In the genomic region with DNA sequence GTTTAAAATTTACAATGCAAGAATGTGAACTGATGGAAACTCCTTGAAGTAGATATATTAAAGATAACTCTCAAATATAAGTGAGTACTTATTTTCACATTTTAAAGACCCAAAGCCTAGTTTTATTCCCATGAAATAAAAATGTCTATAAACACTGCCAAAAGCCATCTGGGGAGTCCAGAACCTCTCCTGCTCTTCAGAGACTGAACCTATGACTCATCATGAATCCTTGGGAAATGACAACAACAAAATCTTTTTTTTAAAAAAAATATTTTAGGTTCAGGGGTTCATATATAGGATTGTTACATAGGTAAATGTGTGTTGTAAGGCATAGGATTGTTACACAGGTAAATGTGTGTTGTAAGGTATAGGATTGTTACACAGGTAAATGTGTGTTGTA, we compare ENCODE assay signal across 19 cellular contexts. TPM values are rescaled to one million over a fixed set of nuclear protein-coding genes. Genes with fewer than 3 reads are reported as not detected.
DNase-seq lines count a peak whose midpoint lies in the region; ATAC-seq, FAIRE-seq and TF ChIP-seq lines count a peak whose summit lies in the region.
"Had no signal": no experiment of that assay in that cellular context is flagged by ENCODE, and none has a peak within 500 bp of the region (broad histone marks: within the 10 kb centered on the region; RNA-seq: fewer than 3 reads in every experiment).

No MANE protein-coding gene starts in this region.

- TF ChIP-seq CTCF in IMR-90 (conservative IDR thresholded peaks at IDR 0.05; ENCODE audit: low read depth, low read length) (no peak), cardiac fibroblast (IDR thresholded peaks at IDR 0.05; ENCODE audit: low read depth, low read length) (no peak), keratinocyte (optimal IDR thresholded peaks at IDR 0.05 in 1 of 3, IDR thresholded peaks at IDR 0.05 in 1 of 3, conservative IDR thresholded peaks at IDR 0.05 in 1 of 3; ENCODE audit: extremely low read depth in 1 of 3, insufficient read depth in 2 of 3, low read length in 3 of 3) (no peak), D721Med (IDR thresholded peaks at IDR 0.05; ENCODE audit: insufficient read depth, missing control alignments) (no peak), gastrocnemius medialis (IDR thresholded peaks at IDR 0.05 in 4 of 5, conservative IDR thresholded peaks at IDR 0.05 in 1 of 5) (no peak)

- intact Hi-C loops in IMR-90 (cut with micrococcal nuclease) (no loop called here), gastrocnemius medialis (cut with DNase I; ENCODE audit: low total_unique reads) (no loop called here)

- H3K18ac ChIP-seq in IMR-90 (ENCODE audit: low read depth, low read length), result no peak overlapping the region

- H2AFZ ChIP-seq in IMR-90 (replicated peaks; ENCODE audit: low read length, poor library complexity), result no peak overlapping the region
- H2AFZ ChIP-seq in keratinocyte (ENCODE audit: control insufficient read depth, low read length), result no peak overlapping the region

- H3K79me2 ChIP-seq in keratinocyte (ENCODE audit: control insufficient read depth, insufficient read depth, low read length), result no peaks in the 10 kb centered on the region

- H3K27me3 ChIP-seq in IMR-90 (ENCODE audit: control insufficient read depth, insufficient read depth, low read length), result peaks cover 2% of the 10 kb centered on the region
- H3K27me3 ChIP-seq in keratinocyte (ENCODE audit: control insufficient read depth, extremely low read depth, insufficient read depth, low read length), result no peaks in the 10 kb centered on the region
- H3K27me3 ChIP-seq in gastrocnemius medialis, result no peaks in the 10 kb centered on the region
- H3K27me3 ChIP-seq: cardiac muscle cell, testis, vagina had no signal

- dilution Hi-C loops in IMR-90 (cut with HindIII; ENCODE audit: low sequenced_read_pairs, unreplicated experiment), result no loop called here
- dilution Hi-C loops in keratinocyte (cut with MboI; ENCODE audit: extremely low pct_ligation_motif_present, low sequenced_read_pairs), result no loop called here

- H2BK20ac ChIP-seq in IMR-90 (ENCODE audit: low read depth, low read length), result no peak overlapping the region

- H3K9ac ChIP-seq in IMR-90 (ENCODE audit: low read depth, low read length) (no peak overlapping the region), keratinocyte (ENCODE audit: control insufficient read depth, extremely low read depth, insufficient read depth, low read length) (no peak overlapping the region)

- H3K4me3 ChIP-seq in IMR-90 (ENCODE audit: insufficient read depth, low read depth, low read length) (no peak overlapping the region), cardiac fibroblast (replicated peaks in 1 of 2; ENCODE audit: low read depth in 2 of 2, low read length in 2 of 2) (no peak overlapping the region), keratinocyte (ENCODE audit: control insufficient read depth in 2 of 3, extremely low read depth in 1 of 3, insufficient read depth in 2 of 3, low read depth in 1 of 3, low read length in 3 of 3) (no peak overlapping the region), gastrocnemius medialis (no peak overlapping the region)
- H3K4me3 ChIP-seq: cardiac muscle cell, testis, vagina had no signal

- H2BK15ac ChIP-seq in IMR-90 (ENCODE audit: low read depth, low read length), result no peak overlapping the region

- H2BK120ac ChIP-seq in IMR-90 (ENCODE audit: low read depth, low read length), result no peak overlapping the region

- POLR2A ChIA-PET in IMR-90 (lab: Charles Lee; ENCODE audit: unreplicated experiment), result no interaction called here

- no peak overlapping the region for H4K91ac ChIP-seq in IMR-90 (ENCODE audit: insufficient read depth, low read depth, low read length)

- TF ChIP-seq POLR2A in IMR-90 (IDR thresholded peaks at IDR 0.05; ENCODE audit: low read depth, low read length), result no peak
- no peak for TF ChIP-seq POLR2A in gastrocnemius medialis (IDR thresholded peaks at IDR 0.05)

- H3K4ac ChIP-seq in IMR-90 (ENCODE audit: low read depth, low read length), result no peak overlapping the region

- H3K9me1 ChIP-seq in IMR-90 (ENCODE audit: insufficient read depth, low read length) (no peaks in the 10 kb centered on the region), keratinocyte (ENCODE audit: control insufficient read depth, extremely low read depth, insufficient read depth, low read length) (no peaks in the 10 kb centered on the region)

- H3K9me3 ChIP-seq in IMR-90 (ENCODE audit: control insufficient read depth, insufficient read depth, low read length) (no peaks in the 10 kb centered on the region), keratinocyte (ENCODE audit: control insufficient read depth, low read depth, low read length) (no peaks in the 10 kb centered on the region), gastrocnemius medialis (no peaks in the 10 kb centered on the region)
- H3K9me3 ChIP-seq: testis, vagina had no signal

- no peaks in the 10 kb centered on the region for H3K79me1 ChIP-seq in IMR-90 (ENCODE audit: low read depth in 1 of 2, low read length in 2 of 2)

- in situ Hi-C loops in IMR-90 (cut with MboI; ENCODE audit: low sequenced_read_pairs) (no loop called here), gastrocnemius medialis (cut with MboI; ENCODE audit: low sequenced_read_pairs in 4 of 4) (no loop called here)

- TF ChIP-seq RAD21 in IMR-90 (IDR thresholded peaks at IDR 0.05; ENCODE audit: low read length), result no peak

- BruUV-seq in IMR-90 (replicated peaks; lab: Mats Ljungman, UMichigan), result no TSS peak

- H3K56ac ChIP-seq in IMR-90 (ENCODE audit: extremely low read depth, insufficient read depth, low read length), result no peak overlapping the region

- H3K23ac ChIP-seq in IMR-90 (ENCODE audit: low read depth, low read length), result no peak overlapping the region

- ATAC-seq in IMR-90 (ENCODE audit: low read depth) (no peak), gastrocnemius medialis (no peak)
- ATAC-seq: stimulated activated effector memory CD8-positive, alpha-beta T cell treated with anti-CD3 and anti-CD28 coated beads, Interleukin-12 subunit alpha, Interleukin-12 subunit beta, amount 100 ng/mL, for 72 hours had no signal

- no peak overlapping the region for H3K14ac ChIP-seq in IMR-90 (replicated peaks; ENCODE audit: low read depth, low read length)

- no peak overlapping the region for H2AK9ac ChIP-seq in IMR-90 (replicated peaks; ENCODE audit: low read depth, low read length, poor library complexity)

- DNase-seq in EH (ENCODE audit: low read depth) (peak; percentile 39), IMR-90 (peak; percentile 43), cardiac fibroblast (ENCODE audit: low read depth in 2 of 2) (peak; percentile 4 to 66), keratinocyte (ENCODE audit: low read depth, low spot score) (no peak), NCI-H187 treated with DMSO at 0.1 percent for 48 hours (lab: John Stamatoyannopoulos, UW) (no peak), D721Med (ENCODE audit: insufficient read length, low spot score) (no peak), gastrocnemius medialis (no peak)
- DNase-seq: activated CD4-positive, alpha-beta memory T cell treated with anti-CD3 and anti-CD28 coated beads, Interleukin-2, amount 10 ng/mL, durations not matched to agents 7 days and 5 days; activated gamma-delta T cell; AML-193; dermis blood vessel endothelial cell; Right ventricle myocardium superior; stimulated activated CD4-positive, alpha-beta T cell treated with anti-CD3 and anti-CD28 coated beads, Interleukin-1b, Interleukin-23, amount 100 ng/mL, for 48 hours; testis had no signal

- no peak overlapping the region for H2AK5ac ChIP-seq in IMR-90 (ENCODE audit: low read depth, low read length)

- H4K5ac ChIP-seq in IMR-90 (ENCODE audit: low read depth, low read length), result no peak overlapping the region

- CTCF ChIA-PET in IMR-90 (lab: Yijun Ruan, JAX), result no interaction called here

- no peak overlapping the region for H4K8ac ChIP-seq in IMR-90 (ENCODE audit: low read depth in 2 of 2, low read length in 2 of 2)

- FAIRE-seq in keratinocyte (lab: Jason Lieb, UNC), result no peak
- no peak for FAIRE-seq in D721Med (lab: Jason Lieb, UNC)

- no peak overlapping the region for H3K4me2 ChIP-seq in IMR-90 (ENCODE audit: low read depth, low read length)
- no peak overlapping the region for H3K4me2 ChIP-seq in keratinocyte (ENCODE audit: control insufficient read depth, extremely low read depth, insufficient read depth, low read depth, low read length)

- H4K20me1 ChIP-seq in IMR-90 (ENCODE audit: insufficient read depth, low read length) (no peaks in the 10 kb centered on the region), keratinocyte (ENCODE audit: control insufficient read depth, extremely low read depth, insufficient read depth, low read length) (no peaks in the 10 kb centered on the region)

- H3K36me3 ChIP-seq in IMR-90 (ENCODE audit: control insufficient read depth, insufficient read depth, low read length), result no peaks in the 10 kb centered on the region
- no peaks in the 10 kb centered on the region for H3K36me3 ChIP-seq in keratinocyte (ENCODE audit: control insufficient read depth in 2 of 2, extremely low read depth in 1 of 2, insufficient read depth in 2 of 2, low read length in 2 of 2)
- no peaks in the 10 kb centered on the region for H3K36me3 ChIP-seq in gastrocnemius medialis
- H3K36me3 ChIP-seq: cardiac muscle cell, vagina had no signal

- no peaks in the 10 kb centered on the region for H3K4me1 ChIP-seq in IMR-90 (ENCODE audit: control insufficient read depth, insufficient read depth, low read length)
- H3K4me1 ChIP-seq in keratinocyte (ENCODE audit: control insufficient read depth, extremely low read depth, insufficient read depth, low read length), result peaks cover 17% of the 10 kb centered on the region
- no peaks in the 10 kb centered on the region for H3K4me1 ChIP-seq in gastrocnemius medialis
- H3K4me1 ChIP-seq: testis, vagina had no signal

- H2BK5ac ChIP-seq in IMR-90 (ENCODE audit: low read depth, low read length, poor library complexity, severe bottlenecking), result no peak overlapping the region

- H3K27ac ChIP-seq in IMR-90 (ENCODE audit: insufficient read depth, low read length) (no peak overlapping the region), keratinocyte (ENCODE audit: control insufficient read depth, insufficient read depth, low read length) (peak overlapping the region; percentile 10), gastrocnemius medialis (no peak overlapping the region)
- H3K27ac ChIP-seq: cardiac muscle cell, testis, vagina had no signal

TF ChIP-seq in IMR-90, 13 proteins besides CTCF, POLR2A, EP300 and RAD21 (continues in another document):
- TF ChIP-seq NFE2L2 (IDR thresholded peaks at IDR 0.05; ENCODE audit: low read depth, low read length), result no peak

RNA-seq across cellular contexts. Expression of gene FYB1, which starts 33.8 kb away (rescaled TPM):
- total RNA-seq in IMR-90 (2012; rRNA removed) (not detected in 2 replicates), gastrocnemius medialis (1 to 10 TPM; 1.1 to 5.6 (median 2.6) TPM)
- polyA plus RNA-seq in IMR-90 (2012; rRNA removed) (not detected in 2 replicates), keratinocyte (0.29 to 1.0 TPM (median 0.56 TPM) in 3 replicates)
- polyA plus RNA-seq in IMR-90 (2012; cell fraction: cytosol; rRNA removed), result not detected in 2 replicates
- polyA plus RNA-seq in IMR-90 (2012; cell fraction: nucleus; rRNA removed; ENCODE audit: low replicate concordance), result not detected in 2 replicates
- polyA plus RNA-seq in keratinocyte (2011; ENCODE audit: low read depth), result 0.30 TPM
- polyA plus RNA-seq in keratinocyte (2011; cell fraction: cytosol; rRNA removed), result 0.73 and 1.1 TPM in 2 replicates
- polyA plus RNA-seq in keratinocyte (2011; cell fraction: nucleus; rRNA removed), result 1.2 and 1.6 TPM in 2 replicates
- polyA plus RNA-seq in keratinocyte (2012; ENCODE audit: low replicate concordance), result 0.13 and 0.44 TPM in 2 replicates
- polyA minus RNA-seq in keratinocyte, result 0.61 to 0.63 TPM in 2 of 3 replicates, not detected in the other
- polyA minus RNA-seq in keratinocyte (2011; cell fraction: cytosol; rRNA and poly(A)+ RNA removed), result not detected
- polyA minus RNA-seq in keratinocyte (2011; cell fraction: nucleus; rRNA and poly(A)+ RNA removed), result 1.3 and 2.5 TPM in 2 replicates
- total RNA-seq: cardiac muscle cell, dermis blood vessel endothelial cell, glomerular endothelial cell, lung microvascular endothelial cell had no signal
- polyA plus RNA-seq: cardiac muscle cell had no signal

Comparison
In these comparisons a context has a peak if more than half of its experiments do, and no peak if none do; other contexts are left out.
1. DNase-seq: peak in EH (single experiment), IMR-90 (single experiment) and cardiac fibroblast (2 of 2); none in keratinocyte (single experiment), NCI-H187 treated with DMSO at 0.1 percent for 48 hours (single experiment), D721Med (single experiment) and gastrocnemius medialis (0 of 2).